In genomic region chr15:65533057-65533752, GRCh38 we compare ENCODE assay signal across 1 cellular context.
TF ChIP-seq lines count a peak whose summit lies in the region.

No MANE protein-coding gene starts in this region.

TF ChIP-seq in IMR-90, 13 proteins besides CTCF, POLR2A, EP300 and RAD21 (continued from another document):
- TF ChIP-seq ELK1 (IDR thresholded peaks at IDR 0.05; ENCODE audit: borderline replicate concordance, low read depth, low read length), result no peak
- no peak for TF ChIP-seq MAFK (IDR thresholded peaks at IDR 0.05; ENCODE audit: low read depth, low read length)
- TF ChIP-seq NFE2L2 (IDR thresholded peaks at IDR 0.05; ENCODE audit: low read depth, low read length), result no peak
- TF ChIP-seq BHLHE40 (IDR thresholded peaks at IDR 0.05; ENCODE audit: low read depth, low read length), result no peak
- no peak for TF ChIP-seq RCOR1 (IDR thresholded peaks at IDR 0.05; ENCODE audit: insufficient replicate concordance, low read length)
